Comparison of ENCODE assay signal across 1 cellular context in genomic region chr20:38617011-38617829, GRCh38.
TF ChIP-seq lines count a peak whose summit lies in the region.

No MANE protein-coding gene starts in this region.

TF ChIP-seq in HCT116, 20 proteins besides CTCF, POLR2A, EP300 and RAD21 (continued from another document):
- TF ChIP-seq EZH2phosphoT487 (IDR thresholded peaks at IDR 0.05; ENCODE audit: borderline replicate concordance): no peak
- TF ChIP-seq, protein P1, sequence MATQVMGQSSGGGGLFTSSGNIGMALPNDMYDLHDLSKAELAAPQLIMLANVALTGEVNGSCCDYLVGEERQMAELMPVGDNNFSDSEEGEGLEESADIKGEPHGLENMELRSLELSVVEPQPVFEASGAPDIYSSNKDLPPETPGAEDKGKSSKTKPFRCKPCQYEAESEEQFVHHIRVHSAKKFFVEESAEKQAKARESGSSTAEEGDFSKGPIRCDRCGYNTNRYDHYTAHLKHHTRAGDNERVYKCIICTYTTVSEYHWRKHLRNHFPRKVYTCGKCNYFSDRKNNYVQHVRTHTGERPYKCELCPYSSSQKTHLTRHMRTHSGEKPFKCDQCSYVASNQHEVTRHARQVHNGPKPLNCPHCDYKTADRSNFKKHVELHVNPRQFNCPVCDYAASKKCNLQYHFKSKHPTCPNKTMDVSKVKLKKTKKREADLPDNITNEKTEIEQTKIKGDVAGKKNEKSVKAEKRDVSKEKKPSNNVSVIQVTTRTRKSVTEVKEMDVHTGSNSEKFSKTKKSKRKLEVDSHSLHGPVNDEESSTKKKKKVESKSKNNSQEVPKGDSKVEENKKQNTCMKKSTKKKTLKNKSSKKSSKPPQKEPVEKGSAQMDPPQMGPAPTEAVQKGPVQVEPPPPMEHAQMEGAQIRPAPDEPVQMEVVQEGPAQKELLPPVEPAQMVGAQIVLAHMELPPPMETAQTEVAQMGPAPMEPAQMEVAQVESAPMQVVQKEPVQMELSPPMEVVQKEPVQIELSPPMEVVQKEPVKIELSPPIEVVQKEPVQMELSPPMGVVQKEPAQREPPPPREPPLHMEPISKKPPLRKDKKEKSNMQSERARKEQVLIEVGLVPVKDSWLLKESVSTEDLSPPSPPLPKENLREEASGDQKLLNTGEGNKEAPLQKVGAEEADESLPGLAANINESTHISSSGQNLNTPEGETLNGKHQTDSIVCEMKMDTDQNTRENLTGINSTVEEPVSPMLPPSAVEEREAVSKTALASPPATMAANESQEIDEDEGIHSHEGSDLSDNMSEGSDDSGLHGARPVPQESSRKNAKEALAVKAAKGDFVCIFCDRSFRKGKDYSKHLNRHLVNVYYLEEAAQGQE (IDR thresholded peaks at IDR 0.05; ENCODE audit: low read depth): no peak
